ENCODE assay signal across 1 cellular context in the genomic region with DNA sequence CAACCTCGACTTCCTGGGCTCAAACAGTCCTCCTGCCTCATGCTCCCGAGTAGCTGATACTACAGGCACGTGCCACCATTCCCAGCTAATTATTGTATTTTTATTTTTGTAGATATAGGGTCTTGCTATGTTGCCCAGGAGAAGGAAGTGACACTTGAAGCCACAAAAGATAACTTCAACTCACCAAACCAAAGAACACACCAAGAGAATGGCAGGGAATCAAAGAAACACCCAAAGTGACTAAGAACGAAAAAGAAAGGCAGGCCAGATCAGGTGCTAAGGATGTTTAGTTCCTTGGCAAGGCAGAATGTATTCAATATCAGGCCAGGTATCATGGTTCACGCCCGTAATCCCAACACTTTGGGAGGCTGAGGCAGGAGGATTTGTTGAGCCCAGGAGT.
TF ChIP-seq lines count a peak whose summit lies in the region.

No MANE protein-coding gene starts in this region.

TF ChIP-seq in K562, 482 proteins besides CTCF, POLR2A, EP300 and RAD21:
- TF ChIP-seq, protein P1, sequence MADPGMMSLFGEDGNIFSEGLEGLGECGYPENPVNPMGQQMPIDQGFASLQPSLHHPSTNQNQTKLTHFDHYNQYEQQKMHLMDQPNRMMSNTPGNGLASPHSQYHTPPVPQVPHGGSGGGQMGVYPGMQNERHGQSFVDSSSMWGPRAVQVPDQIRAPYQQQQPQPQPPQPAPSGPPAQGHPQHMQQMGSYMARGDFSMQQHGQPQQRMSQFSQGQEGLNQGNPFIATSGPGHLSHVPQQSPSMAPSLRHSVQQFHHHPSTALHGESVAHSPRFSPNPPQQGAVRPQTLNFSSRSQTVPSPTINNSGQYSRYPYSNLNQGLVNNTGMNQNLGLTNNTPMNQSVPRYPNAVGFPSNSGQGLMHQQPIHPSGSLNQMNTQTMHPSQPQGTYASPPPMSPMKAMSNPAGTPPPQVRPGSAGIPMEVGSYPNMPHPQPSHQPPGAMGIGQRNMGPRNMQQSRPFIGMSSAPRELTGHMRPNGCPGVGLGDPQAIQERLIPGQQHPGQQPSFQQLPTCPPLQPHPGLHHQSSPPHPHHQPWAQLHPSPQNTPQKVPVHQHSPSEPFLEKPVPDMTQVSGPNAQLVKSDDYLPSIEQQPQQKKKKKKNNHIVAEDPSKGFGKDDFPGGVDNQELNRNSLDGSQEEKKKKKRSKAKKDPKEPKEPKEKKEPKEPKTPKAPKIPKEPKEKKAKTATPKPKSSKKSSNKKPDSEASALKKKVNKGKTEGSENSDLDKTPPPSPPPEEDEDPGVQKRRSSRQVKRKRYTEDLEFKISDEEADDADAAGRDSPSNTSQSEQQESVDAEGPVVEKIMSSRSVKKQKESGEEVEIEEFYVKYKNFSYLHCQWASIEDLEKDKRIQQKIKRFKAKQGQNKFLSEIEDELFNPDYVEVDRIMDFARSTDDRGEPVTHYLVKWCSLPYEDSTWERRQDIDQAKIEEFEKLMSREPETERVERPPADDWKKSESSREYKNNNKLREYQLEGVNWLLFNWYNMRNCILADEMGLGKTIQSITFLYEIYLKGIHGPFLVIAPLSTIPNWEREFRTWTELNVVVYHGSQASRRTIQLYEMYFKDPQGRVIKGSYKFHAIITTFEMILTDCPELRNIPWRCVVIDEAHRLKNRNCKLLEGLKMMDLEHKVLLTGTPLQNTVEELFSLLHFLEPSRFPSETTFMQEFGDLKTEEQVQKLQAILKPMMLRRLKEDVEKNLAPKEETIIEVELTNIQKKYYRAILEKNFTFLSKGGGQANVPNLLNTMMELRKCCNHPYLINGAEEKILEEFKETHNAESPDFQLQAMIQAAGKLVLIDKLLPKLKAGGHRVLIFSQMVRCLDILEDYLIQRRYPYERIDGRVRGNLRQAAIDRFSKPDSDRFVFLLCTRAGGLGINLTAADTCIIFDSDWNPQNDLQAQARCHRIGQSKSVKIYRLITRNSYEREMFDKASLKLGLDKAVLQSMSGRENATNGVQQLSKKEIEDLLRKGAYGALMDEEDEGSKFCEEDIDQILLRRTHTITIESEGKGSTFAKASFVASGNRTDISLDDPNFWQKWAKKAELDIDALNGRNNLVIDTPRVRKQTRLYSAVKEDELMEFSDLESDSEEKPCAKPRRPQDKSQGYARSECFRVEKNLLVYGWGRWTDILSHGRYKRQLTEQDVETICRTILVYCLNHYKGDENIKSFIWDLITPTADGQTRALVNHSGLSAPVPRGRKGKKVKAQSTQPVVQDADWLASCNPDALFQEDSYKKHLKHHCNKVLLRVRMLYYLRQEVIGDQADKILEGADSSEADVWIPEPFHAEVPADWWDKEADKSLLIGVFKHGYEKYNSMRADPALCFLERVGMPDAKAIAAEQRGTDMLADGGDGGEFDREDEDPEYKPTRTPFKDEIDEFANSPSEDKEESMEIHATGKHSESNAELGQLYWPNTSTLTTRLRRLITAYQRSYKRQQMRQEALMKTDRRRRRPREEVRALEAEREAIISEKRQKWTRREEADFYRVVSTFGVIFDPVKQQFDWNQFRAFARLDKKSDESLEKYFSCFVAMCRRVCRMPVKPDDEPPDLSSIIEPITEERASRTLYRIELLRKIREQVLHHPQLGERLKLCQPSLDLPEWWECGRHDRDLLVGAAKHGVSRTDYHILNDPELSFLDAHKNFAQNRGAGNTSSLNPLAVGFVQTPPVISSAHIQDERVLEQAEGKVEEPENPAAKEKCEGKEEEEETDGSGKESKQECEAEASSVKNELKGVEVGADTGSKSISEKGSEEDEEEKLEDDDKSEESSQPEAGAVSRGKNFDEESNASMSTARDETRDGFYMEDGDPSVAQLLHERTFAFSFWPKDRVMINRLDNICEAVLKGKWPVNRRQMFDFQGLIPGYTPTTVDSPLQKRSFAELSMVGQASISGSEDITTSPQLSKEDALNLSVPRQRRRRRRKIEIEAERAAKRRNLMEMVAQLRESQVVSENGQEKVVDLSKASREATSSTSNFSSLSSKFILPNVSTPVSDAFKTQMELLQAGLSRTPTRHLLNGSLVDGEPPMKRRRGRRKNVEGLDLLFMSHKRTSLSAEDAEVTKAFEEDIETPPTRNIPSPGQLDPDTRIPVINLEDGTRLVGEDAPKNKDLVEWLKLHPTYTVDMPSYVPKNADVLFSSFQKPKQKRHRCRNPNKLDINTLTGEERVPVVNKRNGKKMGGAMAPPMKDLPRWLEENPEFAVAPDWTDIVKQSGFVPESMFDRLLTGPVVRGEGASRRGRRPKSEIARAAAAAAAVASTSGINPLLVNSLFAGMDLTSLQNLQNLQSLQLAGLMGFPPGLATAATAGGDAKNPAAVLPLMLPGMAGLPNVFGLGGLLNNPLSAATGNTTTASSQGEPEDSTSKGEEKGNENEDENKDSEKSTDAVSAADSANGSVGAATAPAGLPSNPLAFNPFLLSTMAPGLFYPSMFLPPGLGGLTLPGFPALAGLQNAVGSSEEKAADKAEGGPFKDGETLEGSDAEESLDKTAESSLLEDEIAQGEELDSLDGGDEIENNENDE (IDR thresholded peaks at IDR 0.05; ENCODE audit: low read depth, low read length), result no peak
- TF ChIP-seq RBM25 (IDR thresholded peaks at IDR 0.05; ENCODE audit: low read depth, low read length, severe bottlenecking) (peak; percentile 3), ZNF121 (CRISPR knock-in tag; conservative IDR thresholded peaks at IDR 0.05) (peak; percentile 52; the same call in 1 of the 2 replicates), ZFP36 (IDR thresholded peaks at IDR 0.05; ENCODE audit: low read depth, low read length, partially characterized antibody) (no peak), ZNF263 (CRISPR knock-in tag; IDR thresholded peaks at IDR 0.05; ENCODE audit: borderline replicate concordance) (no peak), ZNF316 (IDR thresholded peaks at IDR 0.05) (no peak), HNRNPUL1 (IDR thresholded peaks at IDR 0.05; ENCODE audit: low read length) (no peak), POLR2AphosphoS5 (IDR thresholded peaks at IDR 0.05; ENCODE audit: control insufficient read depth, insufficient read depth, low read depth, low read length) (no peak), TEAD4 (IDR thresholded peaks at IDR 0.05; ENCODE audit: low read length) (no peak), TEAD4 (CRISPR knock-in tag; IDR thresholded peaks at IDR 0.05; ENCODE audit: borderline replicate concordance) (no peak), TCF7L2 (IDR thresholded peaks at IDR 0.05; ENCODE audit: low read depth, low read length) (no peak)
- TF ChIP-seq, protein P2, sequence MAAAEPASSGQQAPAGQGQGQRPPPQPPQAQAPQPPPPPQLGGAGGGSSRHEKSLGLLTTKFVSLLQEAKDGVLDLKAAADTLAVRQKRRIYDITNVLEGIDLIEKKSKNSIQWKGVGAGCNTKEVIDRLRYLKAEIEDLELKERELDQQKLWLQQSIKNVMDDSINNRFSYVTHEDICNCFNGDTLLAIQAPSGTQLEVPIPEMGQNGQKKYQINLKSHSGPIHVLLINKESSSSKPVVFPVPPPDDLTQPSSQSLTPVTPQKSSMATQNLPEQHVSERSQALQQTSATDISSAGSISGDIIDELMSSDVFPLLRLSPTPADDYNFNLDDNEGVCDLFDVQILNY (CRISPR knock-in tag; IDR thresholded peaks at IDR 0.05), result no peak
- TF ChIP-seq, protein P3, sequence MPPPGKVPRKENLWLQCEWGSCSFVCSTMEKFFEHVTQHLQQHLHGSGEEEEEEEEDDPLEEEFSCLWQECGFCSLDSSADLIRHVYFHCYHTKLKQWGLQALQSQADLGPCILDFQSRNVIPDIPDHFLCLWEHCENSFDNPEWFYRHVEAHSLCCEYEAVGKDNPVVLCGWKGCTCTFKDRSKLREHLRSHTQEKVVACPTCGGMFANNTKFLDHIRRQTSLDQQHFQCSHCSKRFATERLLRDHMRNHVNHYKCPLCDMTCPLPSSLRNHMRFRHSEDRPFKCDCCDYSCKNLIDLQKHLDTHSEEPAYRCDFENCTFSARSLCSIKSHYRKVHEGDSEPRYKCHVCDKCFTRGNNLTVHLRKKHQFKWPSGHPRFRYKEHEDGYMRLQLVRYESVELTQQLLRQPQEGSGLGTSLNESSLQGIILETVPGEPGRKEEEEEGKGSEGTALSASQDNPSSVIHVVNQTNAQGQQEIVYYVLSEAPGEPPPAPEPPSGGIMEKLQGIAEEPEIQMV (tag; conservative IDR thresholded peaks at IDR 0.05; ENCODE audit: low read depth), result no peak
TF ChIP-seq in K562: peak in this region for 2.
